13 cellular contexts compared by ENCODE assay signal in the genomic region with DNA sequence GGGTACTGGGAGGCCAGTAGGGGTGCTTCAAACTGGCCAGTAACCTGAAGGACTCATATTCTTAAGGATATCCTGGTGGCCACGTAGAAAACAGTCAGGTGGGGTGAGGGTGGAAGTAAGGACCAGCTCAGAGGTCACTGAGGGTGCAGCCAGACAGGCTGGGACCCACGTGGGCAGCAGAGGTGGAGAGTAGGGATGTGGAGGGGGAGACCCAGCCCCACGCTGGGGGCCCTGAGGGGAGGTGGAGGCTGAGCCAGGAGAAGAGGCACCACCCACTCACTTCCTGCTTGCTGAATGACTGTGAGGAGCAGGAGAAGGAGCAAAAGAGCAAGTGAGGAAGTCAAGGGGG. TPM values are rescaled to one million over a fixed set of nuclear protein-coding genes. Genes with fewer than 3 reads are reported as not detected.
A peak's percentile ranks its signal among the peaks of the same experiment; 100 is the strongest.
DNase-seq lines count a peak whose midpoint lies in the region; ATAC-seq and TF ChIP-seq lines count a peak whose summit lies in the region.
"Had no signal": no experiment of that assay in that cellular context is flagged by ENCODE, and none has a peak within 500 bp of the region (broad histone marks: within the 10 kb centered on the region; RNA-seq: fewer than 3 reads in every experiment).

No MANE protein-coding gene starts in this region.

- H3K4me1 ChIP-seq in GM23338 (ENCODE audit: insufficient read depth) (no peaks in the 10 kb centered on the region), skeletal muscle satellite cell (ENCODE audit: control insufficient read depth, insufficient read depth, low read length) (peaks cover 40% of the 10 kb centered on the region)

- POLR2A ChIA-PET in MCF 10A (lab: Yijun Ruan, JAX) = interaction anchor here (0.5 to 5.7 kb wide), 12 partner anchors 12 to 1017 kb away, joined by 3 to 140 read pairs (median 3); a partner anchor contains a TSS

- H3K4me3 ChIP-seq in GM23338 (no peak overlapping the region), skeletal muscle satellite cell (ENCODE audit: low read length) (peak overlapping the region; percentile 27)
- H3K4me3 ChIP-seq: BLaER1 treated with 17β-estradiol and CSF1 and Interleukin-3, amounts not matched to agents 10 nM and 100 nM had no signal

- TF ChIP-seq CTCF in GM23338 (conservative IDR thresholded peaks at IDR 0.05; ENCODE audit: low read depth in 2 of 2) (no peak), MCF 10A (IDR thresholded peaks at IDR 0.05; ENCODE audit: unreplicated experiment) (no peak)

- H3K36me3 ChIP-seq in GM23338 (ENCODE audit: insufficient read depth) (no peaks in the 10 kb centered on the region), skeletal muscle satellite cell (ENCODE audit: insufficient read depth, low read length) (no peaks in the 10 kb centered on the region)
- H3K36me3 ChIP-seq: BLaER1 treated with 17β-estradiol and CSF1 and Interleukin-3, amounts not matched to agents 10 nM and 100 nM had no signal

- H3K9me2 ChIP-seq in GM23338 (ENCODE audit: insufficient read depth) = no peaks in the 10 kb centered on the region

- H2AFZ ChIP-seq in GM23338 = peak overlapping the region; percentile 84

- H3K4me3 Mint-ChIP-seq in GM23338 = no peak overlapping the region
- peak overlapping the region; percentile 17 for H3K4me3 Mint-ChIP-seq in MCF 10A (ENCODE audit: unreplicated experiment)
- H3K4me3 Mint-ChIP-seq: activated T-cell treated with anti-CD3 and anti-CD28 coated beads, Interleukin-2, amount 50 U/mL, for 24 hours; stimulated activated effector memory CD8-positive, alpha-beta T cell treated with anti-CD3 and anti-CD28 coated beads, Interleukin-12 subunit alpha, Interleukin-12 subunit beta, amount 100 ng/mL, for 72 hours had no signal

- BruUV-seq in MCF 10A (replicated peaks; lab: Mats Ljungman, UMichigan) = no TSS peak

- H3K36me3 Mint-ChIP-seq in GM23338 (ENCODE audit: low read depth) = no peaks in the 10 kb centered on the region; the same call in 1 of the 3 replicates
- no peaks in the 10 kb centered on the region for H3K36me3 Mint-ChIP-seq in MCF 10A (ENCODE audit: insufficient read depth, unreplicated experiment)
- H3K36me3 Mint-ChIP-seq: stimulated activated effector memory CD8-positive, alpha-beta T cell treated with anti-CD3 and anti-CD28 coated beads, Interleukin-12 subunit alpha, Interleukin-12 subunit beta, amount 100 ng/mL, for 72 hours had no signal

- DNase-seq in GM23338 (ENCODE audit: low spot score) = no peak
- peak; percentile 62 for DNase-seq in MCF 10A (ENCODE audit: unreplicated experiment)
- no peak for DNase-seq in left lobe of liver (ENCODE audit: low spot score)
- DNase-seq in cerebellum (ENCODE audit: low spot score) = no peak
- no peak for DNase-seq in NCI-H1436 treated with DMSO at 0.1 percent for 48 hours (lab: John Stamatoyannopoulos, UW)
- no peak for DNase-seq in activated CD8-positive, alpha-beta memory T cell treated with anti-CD3 and anti-CD28 coated beads for 24 hours
- DNase-seq in NCI-H345 (lab: John Stamatoyannopoulos, UW) = no peak
- DNase-seq: activated T-cell treated with anti-CD3 and anti-CD28 coated beads, Interleukin-2, amount 50 U/mL, for 24 hours; NCI-H1930 had no signal

- H3K9ac ChIP-seq in skeletal muscle satellite cell (ENCODE audit: low read depth, low read length) = peak overlapping the region; percentile 60
- H3K9ac ChIP-seq: BLaER1 treated with 17β-estradiol and CSF1 and Interleukin-3, amounts not matched to agents 10 nM and 100 nM had no signal

- CTCF ChIA-PET in MCF 10A (lab: Yijun Ruan, JAX) = interaction anchor here (0.7 to 3.6 kb wide), 10 partner anchors 11 to 418 kb away, joined by 3 to 15 read pairs (median 4); no protein-coding TSS in a partner anchor

- H3K9me3 Mint-ChIP-seq in GM23338 (peaks cover 7% of the 10 kb centered on the region; the same call in 2 of the 3 replicates), MCF 10A (ENCODE audit: unreplicated experiment) (no peaks in the 10 kb centered on the region)
- H3K9me3 Mint-ChIP-seq: activated T-cell treated with anti-CD3 and anti-CD28 coated beads, Interleukin-2, amount 50 U/mL, for 24 hours; stimulated activated effector memory CD8-positive, alpha-beta T cell treated with anti-CD3 and anti-CD28 coated beads, Interleukin-12 subunit alpha, Interleukin-12 subunit beta, amount 100 ng/mL, for 72 hours had no signal

- H3K27me3 Mint-ChIP-seq in GM23338 (ENCODE audit: insufficient read depth, low read depth, poor library complexity) (peaks cover 10% of the 10 kb centered on the region), MCF 10A (ENCODE audit: insufficient read depth, unreplicated experiment) (no peaks in the 10 kb centered on the region)

- no peak overlapping the region for H3K4me2 ChIP-seq in GM23338
- H3K4me2 ChIP-seq in skeletal muscle satellite cell (ENCODE audit: low read length) = peak overlapping the region; percentile 64

- H3K27ac Mint-ChIP-seq in GM23338 = peak overlapping the region; percentile 80; the same call in 1 of the 2 replicates
- peak overlapping the region; percentile 90 for H3K27ac Mint-ChIP-seq in MCF 10A (ENCODE audit: low read depth, unreplicated experiment)
- H3K27ac Mint-ChIP-seq: activated T-cell treated with anti-CD3 and anti-CD28 coated beads, Interleukin-2, amount 50 U/mL, for 24 hours; stimulated activated effector memory CD8-positive, alpha-beta T cell treated with anti-CD3 and anti-CD28 coated beads, Interleukin-12 subunit alpha, Interleukin-12 subunit beta, amount 100 ng/mL, for 72 hours had no signal

- H4K20me1 ChIP-seq in GM23338 (replicated peaks; ENCODE audit: insufficient read depth) = no peaks in the 10 kb centered on the region
- H4K20me1 ChIP-seq: BLaER1 treated with 17β-estradiol and CSF1 and Interleukin-3, amounts not matched to agents 10 nM and 100 nM had no signal

- no peaks in the 10 kb centered on the region for H3K9me3 ChIP-seq in skeletal muscle satellite cell (replicated peaks; ENCODE audit: low read length)
- H3K9me3 ChIP-seq: BLaER1 treated with 17β-estradiol and CSF1 and Interleukin-3, amounts not matched to agents 10 nM and 100 nM had no signal

- H3K27ac ChIP-seq in GM23338 (ENCODE audit: low read depth) = no peak overlapping the region
- H3K27ac ChIP-seq: BLaER1 treated with 17β-estradiol and CSF1 and Interleukin-3, amounts not matched to agents 10 nM and 100 nM had no signal

- H3F3A ChIP-seq in GM23338 (replicated peaks; ENCODE audit: low read depth) = no peaks in the 10 kb centered on the region

- H3K27me3 ChIP-seq in GM23338 (ENCODE audit: insufficient read depth) = no peaks in the 10 kb centered on the region
- H3K27me3 ChIP-seq in skeletal muscle satellite cell (ENCODE audit: control insufficient read depth, insufficient read depth, low read length) = no peaks in the 10 kb centered on the region
- H3K27me3 ChIP-seq: BLaER1 treated with 17β-estradiol and CSF1 and Interleukin-3, amounts not matched to agents 10 nM and 100 nM had no signal

- no peaks in the 10 kb centered on the region for H3K79me2 ChIP-seq in GM23338 (replicated peaks; ENCODE audit: insufficient read depth)

- intact Hi-C loops in MCF 10A (cut with micrococcal nuclease) = no loop called here

- H3K4me1 Mint-ChIP-seq in GM23338 (peaks cover 13% of the 10 kb centered on the region), MCF 10A (ENCODE audit: insufficient read depth, unreplicated experiment) (peaks cover 43% of the 10 kb centered on the region)
- H3K4me1 Mint-ChIP-seq: stimulated activated effector memory CD8-positive, alpha-beta T cell treated with anti-CD3 and anti-CD28 coated beads, Interleukin-12 subunit alpha, Interleukin-12 subunit beta, amount 100 ng/mL, for 72 hours had no signal

- ATAC-seq in GM23338 = no peak
- peak; percentile 20 for ATAC-seq in left lobe of liver
- ATAC-seq: stimulated activated effector memory CD8-positive, alpha-beta T cell treated with anti-CD3 and anti-CD28 coated beads, Interleukin-12 subunit alpha, Interleukin-12 subunit beta, amount 100 ng/mL, for 72 hours had no signal

TF ChIP-seq in GM23338, 12 proteins besides CTCF, POLR2A, EP300 and RAD21 (continues in another document):
- TF ChIP-seq STAT1 (IDR thresholded peaks at IDR 0.05; ENCODE audit: unreplicated experiment) (no peak), ZNF331 (CRISPR knock-in tag; IDR thresholded peaks at IDR 0.05; ENCODE audit: low read depth) (no peak), JUNB (IDR thresholded peaks at IDR 0.05; ENCODE audit: unreplicated experiment) (no peak), CREB1 (CRISPR knock-in tag; IDR thresholded peaks at IDR 0.05; ENCODE audit: low read depth) (no peak)

RNA-seq across cellular contexts. Expression of a gene that starts 12.6 kb away (rescaled TPM):
- total RNA-seq in GM23338 (2014; rRNA removed; shearing (Covaris generic)) = not detected in 2 replicates
- polyA plus RNA-seq in GM23338 (2016; fragmentation: Nextera tagmentation; extraction: Ambion mirVana) = not detected in 2 replicates
- total RNA-seq in MCF 10A (2022) (44.5 and 54.5 TPM in 2 replicates), left lobe of liver (7,311 TPM), cerebellum (0.73 TPM)
- 3.0 and 12.9 TPM in 2 replicates for total RNA-seq in skeletal muscle satellite cell (2012; rRNA removed)
- total RNA-seq: mononuclear cell had no signal

RNA-seq across cellular contexts. Expression of a gene that starts 18.4 kb away (rescaled TPM):
- total RNA-seq in GM23338 (2014; rRNA removed; shearing (Covaris generic)) = 0.90 and 1.3 TPM in 2 replicates
- 0.12 and 0.81 TPM in 2 replicates for polyA plus RNA-seq in GM23338 (2016; fragmentation: Nextera tagmentation; extraction: Ambion mirVana)
- total RNA-seq in MCF 10A (2022) = 0.35 TPM in 1 of 2 replicates, not detected in the other
- total RNA-seq in left lobe of liver = 216 TPM
- 0.66 and 0.76 TPM in 2 replicates for total RNA-seq in skeletal muscle satellite cell (2012; rRNA removed)
- 0.36 TPM for total RNA-seq in cerebellum
- total RNA-seq: mononuclear cell had no signal

RNA-seq across cellular contexts. Expression of a gene that starts 38.4 kb away (rescaled TPM):
- total RNA-seq in GM23338 (2014; rRNA removed; shearing (Covaris generic)) = not detected in 2 replicates
- not detected in 2 replicates for polyA plus RNA-seq in GM23338 (2016; fragmentation: Nextera tagmentation; extraction: Ambion mirVana)
- total RNA-seq in MCF 10A (2022) (not detected in 2 replicates), left lobe of liver (186 TPM), cerebellum (not detected)
- not detected in 2 replicates for total RNA-seq in skeletal muscle satellite cell (2012; rRNA removed)

Comparison
In these comparisons a context has a peak if more than half of its experiments do, and no peak if none do; other contexts are left out.
1. RNA of a gene that starts 12.6 kb away (total RNA-seq): 7,311 TPM in left lobe of liver (single experiment); 44.5 to 54.5 TPM in MCF 10A, 0.73 TPM in cerebellum (single experiment) and not detected in GM23338; every median in the first group is over 100 times any median in the second.
2. RNA of a gene that starts 18.4 kb away (total RNA-seq): 216 TPM in left lobe of liver (single experiment); 0.90 to 1.3 TPM in GM23338, 0.36 TPM in cerebellum (single experiment) and 0.35 TPM in MCF 10A; every median in the first group is over 10 times any median in the second.
3. RNA of a gene that starts 38.4 kb away (total RNA-seq): 186 TPM in left lobe of liver (single experiment); not detected in GM23338, not detected in MCF 10A and not detected in cerebellum (single experiment); every median in the first group is over 100 times any median in the second.